Comparison of ENCODE assay signal across 10 cellular contexts in genomic region chr11:9266132-9266736, GRCh38. TPM values are rescaled to one million over a fixed set of nuclear protein-coding genes. Genes with fewer than 3 reads are reported as not detected.
DNase-seq lines count a peak whose midpoint lies in the region; ATAC-seq, FAIRE-seq and TF ChIP-seq lines count a peak whose summit lies in the region.
"Had no signal": no experiment of that assay in that cellular context is flagged by ENCODE, and none has a peak within 500 bp of the region (broad histone marks: within the 10 kb centered on the region; RNA-seq: fewer than 3 reads in every experiment).

No MANE protein-coding gene starts in this region.

- H3K4me3 ChIP-seq in iPS-15b (ENCODE audit: low read depth, low read length), result peak overlapping the region; percentile 91
- H3K4me3 ChIP-seq in sigmoid colon, result peak overlapping the region in 1 of 4 donors; percentile 97

- H3K4me3 Mint-ChIP-seq in T-helper 17 cell, result peak overlapping the region; percentile 96

- no peak for TF ChIP-seq CTCF in sigmoid colon (IDR thresholded peaks at IDR 0.05)

- peak overlapping the region in 3 of 4 donors; percentile 93 to 99 (median 99) for H3K27ac ChIP-seq in sigmoid colon
- H3K27ac ChIP-seq: colonic mucosa had no signal

- TF ChIP-seq EP300 in sigmoid colon (IDR thresholded peaks at IDR 0.05), result no peak

- H3K9me3 ChIP-seq in T-helper 17 cell (ENCODE audit: control insufficient read depth, low read length, poor library complexity, severe bottlenecking) (no peaks in the 10 kb centered on the region), iPS-15b (ENCODE audit: control insufficient read depth, insufficient read depth, low read length) (no peaks in the 10 kb centered on the region), sigmoid colon (no peaks in the 10 kb centered on the region)
- H3K9me3 ChIP-seq: colonic mucosa had no signal

- no peak for TF ChIP-seq POLR2A in GM12892 (IDR thresholded peaks at IDR 0.05; ENCODE audit: low read depth, low read length)
- no peak for TF ChIP-seq POLR2A in sigmoid colon (IDR thresholded peaks at IDR 0.05)

- H3K36me3 ChIP-seq in iPS-15b (ENCODE audit: control insufficient read depth, insufficient read depth, low read length) (no peaks in the 10 kb centered on the region), sigmoid colon (no peaks in the 10 kb centered on the region)
- H3K36me3 ChIP-seq: colonic mucosa had no signal

- H3K36me3 Mint-ChIP-seq in T-helper 17 cell (ENCODE audit: low read depth), result no peaks in the 10 kb centered on the region

- no peak for DNase-seq in GM12892 (ENCODE audit: insufficient read length)
- DNase-seq in T-helper 17 cell, result no peak
- no peak for DNase-seq in sigmoid colon
- DNase-seq in NCI-H526 treated with DMSO at 0.1 percent for 48 hours (lab: John Stamatoyannopoulos, UW), result no peak
- DNase-seq: activated CD4-positive, CD25-positive, alpha-beta regulatory T cell; colonic mucosa; NK-92 treated with Interleukin-12 subunit alpha and Interleukin-12 subunit beta, amount 100 ng/mL, for 24 hours had no signal

- FAIRE-seq in GM12892 (lab: Jason Lieb, UNC), result peak; percentile 17

- no peaks in the 10 kb centered on the region for H3K27me3 Mint-ChIP-seq in T-helper 17 cell

- ATAC-seq in T-helper 17 cell, result no peak
- ATAC-seq in HG03095 (IDR thresholded peaks at IDR 0.05; ENCODE audit: unreplicated experiment), result no peak
- ATAC-seq in HG03097 (IDR thresholded peaks at IDR 0.05; ENCODE audit: low FRiP score, unreplicated experiment), result no peak

- intact Hi-C loops in sigmoid colon (cut with DNase I), result loop anchor here (5.0 kb wide), 1 partner anchor 121 kb away; no protein-coding TSS in a partner anchor

- no peak overlapping the region for H3K9ac ChIP-seq in iPS-15b (ENCODE audit: low read depth, low read length)

- H3K27me3 ChIP-seq in iPS-15b (ENCODE audit: control insufficient read depth, insufficient read depth, low read length), result no peaks in the 10 kb centered on the region
- no peaks in the 10 kb centered on the region for H3K27me3 ChIP-seq in sigmoid colon
- H3K27me3 ChIP-seq: colonic mucosa had no signal

- WGBS in sigmoid colon, 2 donors, result 69 to 89% methylated on average over 13 of the region's 13 CpGs

- H3K4me1 Mint-ChIP-seq in T-helper 17 cell, result peaks cover 23% of the 10 kb centered on the region

- peak overlapping the region; percentile 91 for H3K27ac Mint-ChIP-seq in T-helper 17 cell

- H3K4me1 ChIP-seq in iPS-15b (ENCODE audit: control insufficient read depth, insufficient read depth, low read length), result peaks cover 8% of the 10 kb centered on the region
- peaks cover 0 to 27% (median 18%) of the 10 kb centered on the region in 4 donors for H3K4me1 ChIP-seq in sigmoid colon
- H3K4me1 ChIP-seq: colonic mucosa had no signal

RNA-seq across cellular contexts. Expression of gene DENND5A, which starts 1.1 kb away (rescaled TPM):
- polyA plus RNA-seq in GM12892 (2012; ENCODE audit: missing spikeins), result 49.2 TPM
- total RNA-seq in T-helper 17 cell (10 to 100 TPM; 66.3 to 96.5 TPM), sigmoid colon (100 to 1,000 TPM in 1 of 4 donors, 10 to 100 TPM in 3; 89.2 to 130 (median 95.1) TPM)
- 10 to 100 TPM in 2 of 3 donors, 1 to 10 TPM in 1; 9.7 to 19.3 (median 19.2) TPM for polyA plus RNA-seq in sigmoid colon

RNA-seq across cellular contexts. Expression of gene TMEM41B, which starts 48.2 kb away (rescaled TPM):
- 15.5 TPM for polyA plus RNA-seq in GM12892 (2012; ENCODE audit: missing spikeins)
- 10 to 100 TPM; 22.7 to 32.6 TPM for total RNA-seq in T-helper 17 cell
- 10 to 100 TPM; 20.3 to 22.2 (median 20.5) TPM for total RNA-seq in sigmoid colon
- polyA plus RNA-seq in sigmoid colon, result 10 to 100 TPM in 1 of 3 donors, 1 to 10 TPM in 2; 6.5 to 20.8 (median 6.6) TPM
